Comparison of ENCODE assay signal across 8 cellular contexts in the genomic region with DNA sequence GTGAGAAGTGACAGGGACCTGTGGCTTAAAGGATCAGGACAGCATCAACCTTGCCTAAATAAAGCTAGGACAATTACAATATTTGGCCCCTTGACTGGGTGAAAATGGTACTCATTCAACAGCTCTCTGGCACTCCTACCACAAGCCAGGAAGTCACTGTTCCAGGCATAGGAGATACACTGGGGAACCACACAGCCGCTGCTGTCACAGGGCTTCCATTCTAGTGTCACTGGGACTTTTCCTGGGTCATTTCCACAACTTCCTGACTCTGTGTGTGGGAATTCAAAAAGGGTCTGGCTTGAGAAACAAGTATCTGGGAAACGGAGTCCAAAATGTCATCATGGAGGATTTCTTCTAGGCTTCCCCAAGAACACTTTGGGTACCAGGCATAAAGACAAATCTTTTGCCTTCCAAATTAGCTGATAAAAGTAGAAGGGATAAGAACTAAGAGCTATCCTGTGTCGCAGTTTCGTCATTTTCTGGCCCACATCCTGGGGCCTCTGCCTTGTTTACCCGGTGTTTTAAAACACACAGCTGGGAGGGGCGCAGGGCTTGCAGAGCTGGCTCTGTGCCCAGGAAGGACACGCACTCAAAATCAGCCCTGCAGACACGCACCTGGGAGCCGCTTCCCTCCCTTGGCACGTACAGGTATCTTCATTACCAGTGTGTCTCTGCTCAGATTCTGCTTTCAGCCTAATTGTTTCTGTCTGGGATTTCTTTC. TPM values are rescaled to one million over a fixed set of nuclear protein-coding genes. Genes with fewer than 3 reads are reported as not detected.
DNase-seq lines count a peak whose midpoint lies in the region; ATAC-seq and TF ChIP-seq lines count a peak whose summit lies in the region.

No MANE protein-coding gene starts in this region.

- H3K4me1 ChIP-seq in endodermal cell (ENCODE audit: control insufficient read depth, insufficient read depth, low read length), result peaks cover 7% of the 10 kb centered on the region

- no peaks in the 10 kb centered on the region for H3K9me3 ChIP-seq in endodermal cell (ENCODE audit: control insufficient read depth, low read length)

- peak; percentile 46 to 62 for ATAC-seq in activated CD4-positive, CD25-positive, alpha-beta regulatory T cell treated with anti-CD3 and anti-CD28 coated beads, Interleukin-2, amount 50 U/mL, for 24 hours
- no peak for ATAC-seq in stimulated activated memory B cell treated with anti-CD40 and anti-IgM and Interleukin-4, amounts not matched to agents 10 μg/mL and 1 μg/mL and 100 μg/mL, for 72 hours

- no peaks in the 10 kb centered on the region for H3K9me3 Mint-ChIP-seq in endodermal cell
- no peaks in the 10 kb centered on the region for H3K9me3 Mint-ChIP-seq in stimulated activated memory B cell treated with anti-CD40 and anti-IgM and Interleukin-4, amounts not matched to agents 10 μg/mL and 1 μg/mL and 100 μg/mL, for 72 hours

- WGBS in endodermal cell (ENCODE audit: insufficient coverage in 1 of 2, insufficient read length in 1 of 2), 2 experiments, result 82 to 85% methylated on average over 8 to 10 of the region's 10 CpGs

- H3K27me3 Mint-ChIP-seq in endodermal cell (ENCODE audit: insufficient read depth), result no peaks in the 10 kb centered on the region
- peaks cover 11% of the 10 kb centered on the region for H3K27me3 Mint-ChIP-seq in stimulated activated memory B cell treated with anti-CD40 and anti-IgM and Interleukin-4, amounts not matched to agents 10 μg/mL and 1 μg/mL and 100 μg/mL, for 72 hours

- H3K9ac ChIP-seq in endodermal cell (ENCODE audit: extremely low read depth, low read length, poor library complexity, severe bottlenecking), result no peak overlapping the region

- DNase-seq in NCI-H1105 (lab: John Stamatoyannopoulos, UW), result peak; percentile 99
- DNase-seq in endodermal cell, result no peak
- peak; percentile 22 for DNase-seq in stimulated activated CD4-positive, alpha-beta T cell treated with anti-CD3 and anti-CD28 coated beads, Interleukin-2, amount 100 ng/mL, for 4 hours (ENCODE audit: low read depth)
- no peak for DNase-seq in kidney glomerular epithelial cell (lab: John Stamatoyannopoulos, UW)
- DNase-seq in HK-2 (ENCODE audit: unreplicated experiment), result no peak

- no peak overlapping the region for H3K4me3 ChIP-seq in endodermal cell (ENCODE audit: low read length)

- H3K4me3 Mint-ChIP-seq in endodermal cell, result no peak overlapping the region
- H3K4me3 Mint-ChIP-seq in stimulated activated memory B cell treated with anti-CD40 and anti-IgM and Interleukin-4, amounts not matched to agents 10 μg/mL and 1 μg/mL and 100 μg/mL, for 72 hours, result no peak overlapping the region

- no peak for TF ChIP-seq CTCF in 22Rv1 (IDR thresholded peaks at IDR 0.05)
- no peak for TF ChIP-seq CTCF in endodermal cell (conservative IDR thresholded peaks at IDR 0.05)

- H3K36me3 Mint-ChIP-seq in endodermal cell (ENCODE audit: low read depth), result peaks cover 4% of the 10 kb centered on the region
- H3K36me3 Mint-ChIP-seq in stimulated activated memory B cell treated with anti-CD40 and anti-IgM and Interleukin-4, amounts not matched to agents 10 μg/mL and 1 μg/mL and 100 μg/mL, for 72 hours, result no peaks in the 10 kb centered on the region

- H3K27ac ChIP-seq in 22Rv1, result peak overlapping the region; percentile 77
- H3K27ac ChIP-seq in endodermal cell (ENCODE audit: low read depth, low read length), result no peak overlapping the region

- no peaks in the 10 kb centered on the region for H3K27me3 ChIP-seq in endodermal cell (ENCODE audit: control insufficient read depth, insufficient read depth, low read length, poor library complexity, severe bottlenecking)

- peaks cover 9% of the 10 kb centered on the region for H3K36me3 ChIP-seq in endodermal cell (ENCODE audit: control insufficient read depth, insufficient read depth, low read length)

- peak overlapping the region; percentile 16 for H3K27ac Mint-ChIP-seq in endodermal cell
- no peak overlapping the region for H3K27ac Mint-ChIP-seq in stimulated activated memory B cell treated with anti-CD40 and anti-IgM and Interleukin-4, amounts not matched to agents 10 μg/mL and 1 μg/mL and 100 μg/mL, for 72 hours

- H3K4me1 Mint-ChIP-seq in endodermal cell, result peaks cover 33% of the 10 kb centered on the region
- no peaks in the 10 kb centered on the region for H3K4me1 Mint-ChIP-seq in stimulated activated memory B cell treated with anti-CD40 and anti-IgM and Interleukin-4, amounts not matched to agents 10 μg/mL and 1 μg/mL and 100 μg/mL, for 72 hours

RNA-seq across cellular contexts. Expression of gene TMEM45B, which starts 38.0 kb away (rescaled TPM):
- total RNA-seq in endodermal cell, result not detected
- polyA plus RNA-seq in endodermal cell (2013, experiment 1 of 2), result not detected
- polyA plus RNA-seq in endodermal cell (2013, experiment 2 of 2), result not detected

RNA-seq across cellular contexts. Expression of gene NFRKB, which starts 41.7 kb away (rescaled TPM):
- 10 to 100 TPM; 46.1 to 46.5 TPM for total RNA-seq in endodermal cell
- polyA plus RNA-seq in endodermal cell (2013, experiment 1 of 2), result 38.8 TPM
- 35.3 TPM for polyA plus RNA-seq in endodermal cell (2013, experiment 2 of 2)

Comparison
In these comparisons a context has a peak if more than half of its experiments do, and no peak if none do; other contexts are left out.
1. DNase-seq: peak in NCI-H1105 (single experiment) and stimulated activated CD4-positive, alpha-beta T cell treated with anti-CD3 and anti-CD28 coated beads, Interleukin-2, amount 100 ng/mL, for 4 hours (single experiment); none in endodermal cell (single experiment), kidney glomerular epithelial cell (single experiment) and HK-2 (single experiment).